ENCODE assay signal across 1 cellular context in genomic region chr6:12296604-12297003, GRCh38.
TF ChIP-seq lines count a peak whose summit lies in the region.

No MANE protein-coding gene starts in this region.

TF ChIP-seq in SK-N-SH treated with all-trans-retinoic acid at 6 μM for 48 hours, 23 proteins besides CTCF, POLR2A, EP300 and RAD21 (continued from another document):
- TF ChIP-seq TSHZ2 (CRISPR knock-in tag; IDR thresholded peaks at IDR 0.05) (no peak), SNAI2 (CRISPR knock-in tag; IDR thresholded peaks at IDR 0.05) (no peak), PPARA (CRISPR knock-in tag; IDR thresholded peaks at IDR 0.05; ENCODE audit: borderline replicate concordance) (no peak)
